7 cellular contexts compared by ENCODE assay signal in the genomic region with DNA sequence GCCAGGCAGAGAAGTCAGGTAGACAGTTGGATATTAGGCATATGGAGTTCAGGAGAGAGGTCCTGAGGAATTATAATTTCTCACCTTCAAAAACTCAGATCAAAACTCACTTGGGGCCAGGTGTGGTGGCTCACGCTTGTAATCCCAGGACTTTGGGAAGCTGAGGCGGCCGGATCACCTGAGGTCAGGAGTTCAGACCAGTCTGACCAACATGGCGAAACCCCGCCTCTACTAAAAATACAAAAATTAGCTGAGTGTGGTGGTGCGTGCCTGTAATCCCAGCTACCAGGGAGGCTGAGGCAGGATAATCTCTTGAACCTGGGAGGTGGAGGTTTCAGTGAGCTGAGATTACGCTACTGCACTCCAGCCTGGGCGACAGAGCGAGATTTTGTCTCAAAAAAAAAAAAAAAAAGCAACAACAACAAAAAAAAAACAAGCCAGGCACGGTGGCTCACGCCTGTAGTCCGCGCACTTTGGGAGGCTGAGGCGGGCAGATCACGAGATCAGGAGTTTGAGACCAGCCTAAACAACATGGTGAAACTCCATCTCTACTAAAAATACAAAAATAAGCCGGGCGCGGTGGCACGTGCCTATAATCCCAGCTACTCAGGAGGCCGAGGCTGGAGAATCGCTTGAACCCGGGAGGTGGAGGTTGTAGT. TPM values are rescaled to one million over a fixed set of nuclear protein-coding genes. Genes with fewer than 3 reads are reported as not detected.
DNase-seq lines count a peak whose midpoint lies in the region; ATAC-seq, FAIRE-seq and TF ChIP-seq lines count a peak whose summit lies in the region.
"Not testable (repeated sequence)": the region's sequence is repeated elsewhere in the genome, so short reads cannot be mapped to it uniquely, and the experiment has no call there.
"Had no signal": no experiment of that assay in that cellular context is flagged by ENCODE, and none has a peak within 500 bp of the region (broad histone marks: within the 10 kb centered on the region; RNA-seq: fewer than 3 reads in every experiment).

No MANE protein-coding gene starts in this region.

- not testable (repeated sequence) for TF ChIP-seq EP300 in HepG2 (IDR thresholded peaks at IDR 0.05; ENCODE audit: low read depth in 2 of 2, low read length in 2 of 2); HepG2 (CRISPR knock-in tag; IDR thresholded peaks at IDR 0.05; ENCODE audit: borderline replicate concordance)

- peaks cover 28 to 71% of the 10 kb centered on the region in 2 experiments; a peak in 4 of 5 replicates for H3K36me3 ChIP-seq in HepG2 (replicated peaks in 1 of 2; ENCODE audit: control insufficient read depth in 1 of 2, insufficient read depth in 2 of 2, low read length in 2 of 2)
- peaks cover 0 to 96% (median 84%) of the 10 kb centered on the region in 6 donors for H3K36me3 ChIP-seq in spleen

- CTCF ChIA-PET in Calu3 (lab: Charles Lee) = interaction anchor here (0.6 to 0.7 kb wide), 2 partner anchors 12 to 352 kb away, joined by 3 read pairs; no protein-coding TSS in a partner anchor
- CTCF ChIA-PET in HepG2 (lab: Yijun Ruan, JAX; ENCODE audit: low intra/inter-chr PET ratio, low total read pairs) = not testable (repeated sequence)

- not testable (repeated sequence) for H3K4me3 ChIP-seq in HepG2 (replicated peaks in 1 of 3; ENCODE audit: insufficient read depth in 1 of 3, low read depth in 2 of 3, low read length in 3 of 3); spleen

- not testable (repeated sequence) for FAIRE-seq in HepG2 (lab: Jason Lieb, UNC)

- TF ChIP-seq CTCF in Calu3 (IDR thresholded peaks at IDR 0.05; ENCODE audit: unreplicated experiment); chondrocyte (IDR thresholded peaks at IDR 0.05); HepG2 (CRISPR knock-in tag; IDR thresholded peaks at IDR 0.05); spleen (IDR thresholded peaks at IDR 0.05 in 8 of 11, conservative IDR thresholded peaks at IDR 0.05 in 3 of 11): not testable (repeated sequence)

- H3K79me2 ChIP-seq in HepG2 (ENCODE audit: insufficient read depth, low read length) = not testable (repeated sequence)

- H3K9ac ChIP-seq in HepG2 (ENCODE audit: insufficient read depth, low read depth, low read length) = not testable (repeated sequence)

- H2AFZ ChIP-seq in HepG2 (ENCODE audit: low read length) = not testable (repeated sequence)

- H4K20me1 ChIP-seq in HepG2 (ENCODE audit: insufficient read depth, low read length) = not testable (repeated sequence)

- peak overlapping the region; percentile 20 for H3K27ac Mint-ChIP-seq in Calu3 (ENCODE audit: unreplicated experiment)
- H3K27ac Mint-ChIP-seq in activated naive CD4-positive, alpha-beta T cell treated with anti-CD3 and anti-CD28 coated beads, Interleukin-2, amount 50 U/mL, for 24 hours = peak overlapping the region; percentile 25
- H3K27ac Mint-ChIP-seq in chondrocyte (ENCODE audit: unreplicated experiment) = not testable (repeated sequence)

- intact Hi-C loops in Calu3 (cut with micrococcal nuclease; ENCODE audit: unreplicated experiment); HepG2 (cut with micrococcal nuclease; ENCODE audit: unreplicated experiment); spleen (cut with DNase I; ENCODE audit: low total_unique reads): not testable (repeated sequence)

- H3K4me1 Mint-ChIP-seq in Calu3 (ENCODE audit: low read depth, unreplicated experiment); chondrocyte (ENCODE audit: low read depth): not testable (repeated sequence)
- peaks cover 12% of the 10 kb centered on the region for H3K4me1 Mint-ChIP-seq in activated naive CD4-positive, alpha-beta T cell treated with anti-CD3 and anti-CD28 coated beads, Interleukin-2, amount 50 U/mL, for 24 hours

- ATAC-seq in HepG2 = not testable (repeated sequence)

- in situ Hi-C loops in HepG2 (cut with HindIII; ENCODE audit: extremely low pct_ligation_motif_present, low pct_unique_long_range_greater_than_20kb) = not testable (repeated sequence)

- not testable (repeated sequence) for TF ChIP-seq POLR2A in HepG2 (IDR thresholded peaks at IDR 0.05; ENCODE audit: insufficient read depth in 1 of 2, low read depth in 2 of 2, low read length in 2 of 2); spleen (IDR thresholded peaks at IDR 0.05)

- not testable (repeated sequence) for H3K9me3 Mint-ChIP-seq in Calu3 (ENCODE audit: low read depth, unreplicated experiment); activated naive CD4-positive, alpha-beta T cell treated with anti-CD3 and anti-CD28 coated beads, Interleukin-2, amount 50 U/mL, for 24 hours; chondrocyte (ENCODE audit: low read depth)

- not testable (repeated sequence) for H3K27me3 ChIP-seq in HepG2 (ENCODE audit: control insufficient read depth in 1 of 2, insufficient read depth in 2 of 2, low read length in 2 of 2); spleen (replicated peaks in 1 of 7)

- H3K27ac ChIP-seq in HepG2 (ENCODE audit: extremely low read length, insufficient read depth, low read length); spleen: not testable (repeated sequence)

- not testable (repeated sequence) for H3K4me1 ChIP-seq in HepG2 (ENCODE audit: insufficient read depth, low read length)
- H3K4me1 ChIP-seq in spleen = peaks cover 0 to 12% (median 0%) of the 10 kb centered on the region in 6 donors

- H3K4me2 ChIP-seq in HepG2 (ENCODE audit: low read depth, low read length) = not testable (repeated sequence)

- peaks cover 94% of the 10 kb centered on the region for H3K36me3 Mint-ChIP-seq in Calu3 (ENCODE audit: insufficient read depth, unreplicated experiment)
- H3K36me3 Mint-ChIP-seq in activated naive CD4-positive, alpha-beta T cell treated with anti-CD3 and anti-CD28 coated beads, Interleukin-2, amount 50 U/mL, for 24 hours = peaks cover 21% of the 10 kb centered on the region
- peaks cover 44% of the 10 kb centered on the region for H3K36me3 Mint-ChIP-seq in chondrocyte (ENCODE audit: low read depth)

- not testable (repeated sequence) for H3K27me3 Mint-ChIP-seq in Calu3 (ENCODE audit: unreplicated experiment); activated naive CD4-positive, alpha-beta T cell treated with anti-CD3 and anti-CD28 coated beads, Interleukin-2, amount 50 U/mL, for 24 hours; chondrocyte (ENCODE audit: low read depth)

- not testable (repeated sequence) for DNase-seq in Calu3; HepG2 (ENCODE audit: low spot score)
- DNase-seq in chondrocyte (ENCODE audit: low spot score) (peak; percentile 35), spleen (peak; percentile 36)

- POLR2A ChIA-PET in HepG2 (lab: Yijun Ruan, JAX) = interaction anchor here (0.6 to 9.0 kb wide), 5 partner anchors 12 to 181 kb away, joined by 3 to 90 read pairs (median 3); a partner anchor contains a TSS

- 98% methylated on average over 22 of the region's 22 CpGs for WGBS in HepG2 (ENCODE audit: low lambda C conversion rate)
- 95 to 98% (median 97%) methylated on average over 21 to 22 of the region's 22 CpGs for WGBS in spleen, 5 donors

- TF ChIP-seq RAD21 in HepG2 (CRISPR knock-in tag; IDR thresholded peaks at IDR 0.05) = not testable (repeated sequence)

- H3K9me3 ChIP-seq in HepG2 (ENCODE audit: low read length); spleen: not testable (repeated sequence)

- H3K4me3 Mint-ChIP-seq in Calu3 (ENCODE audit: low read depth, unreplicated experiment); activated naive CD4-positive, alpha-beta T cell treated with anti-CD3 and anti-CD28 coated beads, Interleukin-2, amount 50 U/mL, for 24 hours; chondrocyte (ENCODE audit: unreplicated experiment): not testable (repeated sequence)

- BruUV-seq in Calu3 (replicated peaks; lab: Mats Ljungman, UMichigan); HepG2 (replicated peaks; lab: Mats Ljungman, UMichigan): not testable (repeated sequence)

RNA-seq across cellular contexts. Expression of a gene that starts 14.6 kb away (rescaled TPM):
- total RNA-seq in Calu3 (2022) (358 and 369 TPM in 2 replicates), chondrocyte (176 to 350 TPM (median 331 TPM) in 3 replicates), HepG2 (2016; rRNA removed; fragmentation: Illumina TruSeq; extraction: Trizol) (177 and 181 TPM in 2 replicates), spleen (100 to 1,000 TPM in 4 of 7 donors, 10 to 100 TPM in 3; 72.4 to 186 (median 146) TPM)
- total RNA-seq in HepG2 (2016; cell fraction: cytosol; rRNA removed; fragmentation: Illumina TruSeq; extraction: Trizol; ENCODE audit: low read depth) = 69.2 and 77.6 TPM in 2 replicates
- 178 and 182 TPM in 2 replicates for total RNA-seq in HepG2 (2016; cell fraction: insoluble cytoplasmic fraction; rRNA removed; fragmentation: Illumina TruSeq; extraction: Trizol)
- total RNA-seq in HepG2 (2016; cell fraction: membrane; rRNA removed; fragmentation: Illumina TruSeq; extraction: Trizol) = 116 and 124 TPM in 2 replicates
- 147 and 177 TPM in 2 replicates for total RNA-seq in HepG2 (2016; cell fraction: nucleus; rRNA removed; fragmentation: Illumina TruSeq; extraction: Trizol)
- polyA plus RNA-seq in HepG2 (2011; rRNA removed) (115 and 167 TPM in 2 replicates), spleen (100 to 1,000 TPM in 1 of 3 donors, 10 to 100 TPM in 2; 67.4 to 104 (median 89.2) TPM)
- polyA plus RNA-seq in HepG2 (2011; cell fraction: cytosol; rRNA removed) = 90.1 and 98.7 TPM in 2 replicates
- 450 and 538 TPM in 2 replicates for polyA plus RNA-seq in HepG2 (2011; cell fraction: nucleus; rRNA removed)
- 160 and 209 TPM in 2 replicates for polyA plus RNA-seq in HepG2 (2012)
- 68.2 and 75.1 TPM in 2 replicates for polyA plus RNA-seq in HepG2 (2016; cell fraction: cytosol; fragmentation: Illumina TruSeq; extraction: Trizol; ENCODE audit: low read depth)
- 150 and 162 TPM in 2 replicates for polyA plus RNA-seq in HepG2 (2016; cell fraction: insoluble cytoplasmic fraction; fragmentation: Illumina TruSeq; extraction: Trizol; ENCODE audit: low read depth)
- 87.9 and 114 TPM in 2 replicates for polyA plus RNA-seq in HepG2 (2016; cell fraction: membrane; fragmentation: Illumina TruSeq; extraction: Trizol; ENCODE audit: low read depth)
- polyA plus RNA-seq in HepG2 (2016; cell fraction: nucleus; fragmentation: Illumina TruSeq; extraction: Trizol; ENCODE audit: insufficient read depth, low read depth) = 239 and 240 TPM in 2 replicates
- polyA minus RNA-seq in HepG2 (2011; rRNA and poly(A)+ RNA removed; ENCODE audit: low replicate concordance) = 242 and 269 TPM in 2 replicates
- 76.3 and 117 TPM in 2 replicates for polyA minus RNA-seq in HepG2 (2011; cell fraction: cytosol; rRNA and poly(A)+ RNA removed)
- 213 and 244 TPM in 2 replicates for polyA minus RNA-seq in HepG2 (2011; cell fraction: nucleus; rRNA and poly(A)+ RNA removed)

RNA-seq across cellular contexts. Expression of a gene that starts 17.9 kb away (rescaled TPM):
- 70.2 and 80.5 TPM in 2 replicates for total RNA-seq in Calu3 (2022)
- total RNA-seq in chondrocyte = 9.6 to 79.1 TPM (median 79.0 TPM) in 3 replicates
- 17.5 and 27.5 TPM in 2 replicates for total RNA-seq in HepG2 (2016; rRNA removed; fragmentation: Illumina TruSeq; extraction: Trizol)
- 13.2 and 15.7 TPM in 2 replicates for total RNA-seq in HepG2 (2016; cell fraction: cytosol; rRNA removed; fragmentation: Illumina TruSeq; extraction: Trizol; ENCODE audit: low read depth)
- 20.9 and 30.4 TPM in 2 replicates for total RNA-seq in HepG2 (2016; cell fraction: insoluble cytoplasmic fraction; rRNA removed; fragmentation: Illumina TruSeq; extraction: Trizol)
- 15.9 and 19.3 TPM in 2 replicates for total RNA-seq in HepG2 (2016; cell fraction: membrane; rRNA removed; fragmentation: Illumina TruSeq; extraction: Trizol)
- 37.8 and 43.6 TPM in 2 replicates for total RNA-seq in HepG2 (2016; cell fraction: nucleus; rRNA removed; fragmentation: Illumina TruSeq; extraction: Trizol)
- polyA plus RNA-seq in HepG2 (2011; rRNA removed) = 45.2 and 48.7 TPM in 2 replicates
- 22.9 and 23.5 TPM in 2 replicates for polyA plus RNA-seq in HepG2 (2011; cell fraction: cytosol; rRNA removed)
- 90.1 and 90.7 TPM in 2 replicates for polyA plus RNA-seq in HepG2 (2011; cell fraction: nucleus; rRNA removed)
- 29.8 and 51.1 TPM in 2 replicates for polyA plus RNA-seq in HepG2 (2012)
- polyA plus RNA-seq in HepG2 (2016; cell fraction: cytosol; fragmentation: Illumina TruSeq; extraction: Trizol; ENCODE audit: low read depth) = 8.3 and 8.5 TPM in 2 replicates
- polyA plus RNA-seq in HepG2 (2016; cell fraction: insoluble cytoplasmic fraction; fragmentation: Illumina TruSeq; extraction: Trizol; ENCODE audit: low read depth) = 16.7 and 17.7 TPM in 2 replicates
- 9.9 and 11.5 TPM in 2 replicates for polyA plus RNA-seq in HepG2 (2016; cell fraction: membrane; fragmentation: Illumina TruSeq; extraction: Trizol; ENCODE audit: low read depth)
- polyA plus RNA-seq in HepG2 (2016; cell fraction: nucleus; fragmentation: Illumina TruSeq; extraction: Trizol; ENCODE audit: insufficient read depth, low read depth) = 85.6 and 93.4 TPM in 2 replicates
- 11.9 and 14.2 TPM in 2 replicates for polyA minus RNA-seq in HepG2 (2011; rRNA and poly(A)+ RNA removed; ENCODE audit: low replicate concordance)
- polyA minus RNA-seq in HepG2 (2011; cell fraction: cytosol; rRNA and poly(A)+ RNA removed) = 6.3 and 7.4 TPM in 2 replicates
- polyA minus RNA-seq in HepG2 (2011; cell fraction: nucleus; rRNA and poly(A)+ RNA removed) = 43.4 and 45.6 TPM in 2 replicates
- total RNA-seq in spleen = 10 to 100 TPM; 18.0 to 27.7 (median 21.6) TPM
- 10 to 100 TPM; 39.8 to 43.9 (median 43.4) TPM for polyA plus RNA-seq in spleen

RNA-seq across cellular contexts. Expression of a gene that starts 20.2 kb away (rescaled TPM):
- total RNA-seq in Calu3 (2022) (119 and 127 TPM in 2 replicates), chondrocyte (66.9 to 86.5 TPM (median 78.4 TPM) in 3 replicates), HepG2 (2016; rRNA removed; fragmentation: Illumina TruSeq; extraction: Trizol) (4.1 and 5.1 TPM in 2 replicates), spleen (100 to 1,000 TPM in 4 of 7 donors, 10 to 100 TPM in 3; 52.9 to 171 (median 110) TPM)
- 4.8 and 5.3 TPM in 2 replicates for total RNA-seq in HepG2 (2016; cell fraction: cytosol; rRNA removed; fragmentation: Illumina TruSeq; extraction: Trizol; ENCODE audit: low read depth)
- 4.0 and 5.3 TPM in 2 replicates for total RNA-seq in HepG2 (2016; cell fraction: insoluble cytoplasmic fraction; rRNA removed; fragmentation: Illumina TruSeq; extraction: Trizol)
- 6.2 and 8.8 TPM in 2 replicates for total RNA-seq in HepG2 (2016; cell fraction: membrane; rRNA removed; fragmentation: Illumina TruSeq; extraction: Trizol)
- total RNA-seq in HepG2 (2016; cell fraction: nucleus; rRNA removed; fragmentation: Illumina TruSeq; extraction: Trizol) = 6.5 and 10.2 TPM in 2 replicates
- polyA plus RNA-seq in HepG2 (2011; rRNA removed) (5.9 and 6.1 TPM in 2 replicates), spleen (10 to 100 TPM; 14.8 to 65.0 (median 61.2) TPM)
- polyA plus RNA-seq in HepG2 (2011; cell fraction: cytosol; rRNA removed) = 1.1 and 1.8 TPM in 2 replicates
- polyA plus RNA-seq in HepG2 (2011; cell fraction: nucleus; rRNA removed) = 36.0 and 45.9 TPM in 2 replicates
- polyA plus RNA-seq in HepG2 (2012) = 22.8 and 22.9 TPM in 2 replicates
- polyA plus RNA-seq in HepG2 (2016; cell fraction: cytosol; fragmentation: Illumina TruSeq; extraction: Trizol; ENCODE audit: low read depth) = 3.4 and 4.1 TPM in 2 replicates
- 15.7 and 15.8 TPM in 2 replicates for polyA plus RNA-seq in HepG2 (2016; cell fraction: insoluble cytoplasmic fraction; fragmentation: Illumina TruSeq; extraction: Trizol; ENCODE audit: low read depth)
- 16.1 and 18.3 TPM in 2 replicates for polyA plus RNA-seq in HepG2 (2016; cell fraction: membrane; fragmentation: Illumina TruSeq; extraction: Trizol; ENCODE audit: low read depth)
- polyA plus RNA-seq in HepG2 (2016; cell fraction: nucleus; fragmentation: Illumina TruSeq; extraction: Trizol; ENCODE audit: insufficient read depth, low read depth) = 57.7 and 62.7 TPM in 2 replicates
- polyA minus RNA-seq in HepG2 (2011; rRNA and poly(A)+ RNA removed; ENCODE audit: low replicate concordance) = 5.7 and 10.6 TPM in 2 replicates
- polyA minus RNA-seq in HepG2 (2011; cell fraction: cytosol; rRNA and poly(A)+ RNA removed) = 5.4 and 10.1 TPM in 2 replicates
- polyA minus RNA-seq in HepG2 (2011; cell fraction: nucleus; rRNA and poly(A)+ RNA removed) = 15.7 and 16.7 TPM in 2 replicates

RNA-seq across cellular contexts. Expression of a gene that starts 22.8 kb away (rescaled TPM):
- total RNA-seq in Calu3 (2022) (0.39 TPM in 1 of 2 replicates, not detected in the other), chondrocyte (2.9 to 3.1 TPM in 2 of 3 replicates, not detected in the other), HepG2 (2016; rRNA removed; fragmentation: Illumina TruSeq; extraction: Trizol) (0.18 TPM in 1 of 2 replicates, not detected in the other), spleen (100 to 1,000 TPM; 148 to 328 (median 226) TPM)
- not detected in 2 replicates for total RNA-seq in HepG2 (2016; cell fraction: cytosol; rRNA removed; fragmentation: Illumina TruSeq; extraction: Trizol; ENCODE audit: low read depth)
- total RNA-seq in HepG2 (2016; cell fraction: insoluble cytoplasmic fraction; rRNA removed; fragmentation: Illumina TruSeq; extraction: Trizol) = 0.32 TPM in 1 of 2 replicates, not detected in the other
- not detected in 2 replicates for total RNA-seq in HepG2 (2016; cell fraction: membrane; rRNA removed; fragmentation: Illumina TruSeq; extraction: Trizol)
- total RNA-seq in HepG2 (2016; cell fraction: nucleus; rRNA removed; fragmentation: Illumina TruSeq; extraction: Trizol) = not detected in 2 replicates
- polyA plus RNA-seq in HepG2 (2011; rRNA removed) (0.95 and 1.2 TPM in 2 replicates), spleen (100 to 1,000 TPM; 190 to 400 (median 251) TPM)
- 0.33 and 0.40 TPM in 2 replicates for polyA plus RNA-seq in HepG2 (2011; cell fraction: cytosol; rRNA removed)
- 3.1 and 5.5 TPM in 2 replicates for polyA plus RNA-seq in HepG2 (2011; cell fraction: nucleus; rRNA removed)
- 0.39 and 0.55 TPM in 2 replicates for polyA plus RNA-seq in HepG2 (2012)
- polyA plus RNA-seq in HepG2 (2016; cell fraction: cytosol; fragmentation: Illumina TruSeq; extraction: Trizol; ENCODE audit: low read depth) = not detected in 2 replicates
- polyA plus RNA-seq in HepG2 (2016; cell fraction: insoluble cytoplasmic fraction; fragmentation: Illumina TruSeq; extraction: Trizol; ENCODE audit: low read depth) = 0.17 TPM in 1 of 2 replicates, not detected in the other
- 0.15 TPM in 1 of 2 replicates, not detected in the other for polyA plus RNA-seq in HepG2 (2016; cell fraction: membrane; fragmentation: Illumina TruSeq; extraction: Trizol; ENCODE audit: low read depth)
- polyA plus RNA-seq in HepG2 (2016; cell fraction: nucleus; fragmentation: Illumina TruSeq; extraction: Trizol; ENCODE audit: insufficient read depth, low read depth) = 0.51 and 0.87 TPM in 2 replicates
- polyA minus RNA-seq in HepG2 (2011; rRNA and poly(A)+ RNA removed; ENCODE audit: low replicate concordance) = 0.44 TPM in 1 of 2 replicates, not detected in the other
- not detected in 2 replicates for polyA minus RNA-seq in HepG2 (2011; cell fraction: cytosol; rRNA and poly(A)+ RNA removed)
- polyA minus RNA-seq in HepG2 (2011; cell fraction: nucleus; rRNA and poly(A)+ RNA removed) = 0.64 and 1.7 TPM in 2 replicates
- total RNA-seq: G401, H4 had no signal

RNA-seq across cellular contexts. Expression of a gene that starts 42.9 kb away (rescaled TPM):
- total RNA-seq in Calu3 (2022) (0.54 and 0.61 TPM in 2 replicates), chondrocyte (6.2 to 8.3 TPM (median 6.8 TPM) in 3 replicates), HepG2 (2016; rRNA removed; fragmentation: Illumina TruSeq; extraction: Trizol) (0.20 TPM in 1 of 2 replicates, not detected in the other), spleen (1 to 10 TPM in 4 of 7 donors, under 1 TPM in 3; 0.46 to 3.6 (median 1.1) TPM)
- total RNA-seq in HepG2 (2016; cell fraction: cytosol; rRNA removed; fragmentation: Illumina TruSeq; extraction: Trizol; ENCODE audit: low read depth) = 0.53 TPM in 1 of 2 replicates, not detected in the other
- not detected in 2 replicates for total RNA-seq in HepG2 (2016; cell fraction: insoluble cytoplasmic fraction; rRNA removed; fragmentation: Illumina TruSeq; extraction: Trizol)
- not detected in 2 replicates for total RNA-seq in HepG2 (2016; cell fraction: membrane; rRNA removed; fragmentation: Illumina TruSeq; extraction: Trizol)
- not detected in 2 replicates for total RNA-seq in HepG2 (2016; cell fraction: nucleus; rRNA removed; fragmentation: Illumina TruSeq; extraction: Trizol)
- polyA plus RNA-seq in HepG2 (2011; rRNA removed) (0.09 and 0.27 TPM in 2 replicates), spleen (1 to 10 TPM in 1 of 3 donors, under 1 TPM in 2; 0.63 to 1.2 (median 0.77) TPM)
- 0.06 and 0.07 TPM in 2 replicates for polyA plus RNA-seq in HepG2 (2011; cell fraction: cytosol; rRNA removed)
- polyA plus RNA-seq in HepG2 (2011; cell fraction: nucleus; rRNA removed) = 0.33 and 0.42 TPM in 2 replicates
- polyA plus RNA-seq in HepG2 (2012) = 0.55 TPM in 1 of 2 replicates, not detected in the other
- not detected in 2 replicates for polyA plus RNA-seq in HepG2 (2016; cell fraction: cytosol; fragmentation: Illumina TruSeq; extraction: Trizol; ENCODE audit: low read depth)
- 0.35 TPM in 1 of 2 replicates, not detected in the other for polyA plus RNA-seq in HepG2 (2016; cell fraction: insoluble cytoplasmic fraction; fragmentation: Illumina TruSeq; extraction: Trizol; ENCODE audit: low read depth)
- not detected in 2 replicates for polyA plus RNA-seq in HepG2 (2016; cell fraction: membrane; fragmentation: Illumina TruSeq; extraction: Trizol; ENCODE audit: low read depth)
- polyA plus RNA-seq in HepG2 (2016; cell fraction: nucleus; fragmentation: Illumina TruSeq; extraction: Trizol; ENCODE audit: insufficient read depth, low read depth) = 0.17 and 0.49 TPM in 2 replicates
- polyA minus RNA-seq in HepG2 (2011; rRNA and poly(A)+ RNA removed; ENCODE audit: low replicate concordance) = 2.5 TPM in 1 of 2 replicates, not detected in the other
- not detected in 2 replicates for polyA minus RNA-seq in HepG2 (2011; cell fraction: cytosol; rRNA and poly(A)+ RNA removed)
- polyA minus RNA-seq in HepG2 (2011; cell fraction: nucleus; rRNA and poly(A)+ RNA removed) = not detected in 2 replicates
